In genomic region chr12:92331383-92331782, GRCh38 we compare ENCODE assay signal across 13 cellular contexts.
"Had no signal": no experiment of that assay in that cellular context is flagged by ENCODE, and none has a peak within 500 bp of the region (broad histone marks: within the 10 kb centered on the region; RNA-seq: fewer than 3 reads in every experiment).

No MANE protein-coding gene starts in this region.

- H3K27ac ChIP-seq: left ventricle myocardium inferior, ovary, psoas muscle, tibial nerve had no signal

- DNase-seq: activated CD4-positive, alpha-beta T cell treated with anti-CD3 and anti-CD28 coated beads for 36 hours; activated CD4-positive, alpha-beta T cell treated with anti-CD3 and anti-CD28 coated beads, Interleukin-2, amount 50 U/mL, for 48 hours; activated gamma-delta T cell treated with Interleukin-2 at 50 U/mL for 16 hours; effector memory CD8-positive, alpha-beta T cell; foreskin fibroblast; left ventricle myocardium inferior; naive B cell; ovary; psoas muscle; right cardiac atrium; stimulated activated naive CD8-positive, alpha-beta T cell treated with anti-CD3 and anti-CD28 coated beads, Interleukin-15, Interleukin-2, amounts not matched to agents 100 U/mL and 50 U/mL, for 24 hours; substantia nigra had no signal

- H3K4me1 ChIP-seq: psoas muscle had no signal

- H3K4me3 ChIP-seq: left ventricle myocardium inferior, ovary, psoas muscle, tibial nerve had no signal

- H3K27me3 ChIP-seq: ovary, tibial nerve had no signal

- H3K36me3 ChIP-seq: left ventricle myocardium inferior, ovary, tibial nerve had no signal

- ATAC-seq: effector memory CD8-positive, alpha-beta T cell; psoas muscle; right cardiac atrium; stimulated activated naive CD8-positive, alpha-beta T cell treated with anti-CD3 and anti-CD28 coated beads, Interleukin-15, Interleukin-2, amounts not matched to agents 100 U/mL and 50 U/mL, for 24 hours had no signal
